In the genomic region with DNA sequence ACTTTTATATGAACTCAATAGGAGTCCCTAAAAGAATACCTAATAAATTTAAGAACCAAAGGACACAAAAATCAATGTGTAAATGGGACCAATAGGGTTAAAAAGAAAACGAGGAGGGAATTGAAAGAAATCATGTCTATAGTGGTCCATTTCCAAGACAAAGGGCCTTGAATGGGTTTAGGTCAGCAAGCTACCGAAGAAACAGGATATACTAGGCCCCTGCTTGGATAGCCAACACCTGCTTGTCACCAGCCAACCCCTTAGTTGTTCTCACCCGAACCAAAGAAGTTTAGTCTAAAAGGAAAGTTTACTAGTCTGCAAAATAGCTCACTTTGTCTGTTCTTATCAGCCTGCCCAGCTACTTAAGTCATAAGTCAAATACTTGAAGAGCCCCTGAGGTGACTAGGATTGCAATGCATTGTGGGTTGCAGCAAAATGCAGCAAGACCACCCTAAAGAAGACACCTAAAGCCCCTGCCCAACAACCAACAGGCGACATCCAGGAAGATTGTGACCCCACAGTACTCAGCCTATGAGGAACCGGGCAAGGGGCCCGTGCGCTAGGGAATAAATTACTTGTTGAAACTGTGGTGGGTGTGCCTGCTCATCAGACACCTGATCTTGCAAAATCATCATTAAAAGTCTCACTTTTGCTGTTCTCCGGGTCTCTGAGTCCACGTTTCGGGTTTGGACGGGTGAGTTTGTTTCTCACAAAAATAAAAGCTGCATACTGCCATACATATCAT, we compare ENCODE assay signal across 1 cellular context.
A peak's percentile ranks its signal among the peaks of the same experiment; 100 is the strongest.
TF ChIP-seq lines count a peak whose summit lies in the region.

No MANE protein-coding gene starts in this region.

TF ChIP-seq in GM23338, 12 proteins besides CTCF, POLR2A, EP300 and RAD21 (continued from another document):
- 0 out of 2 replicates have a peak, but pooled peaks have one; percentile 37 for TF ChIP-seq ZNF462 (CRISPR knock-in tag; IDR thresholded peaks at IDR 0.05)
- TF ChIP-seq ZNF114 (CRISPR knock-in tag; IDR thresholded peaks at IDR 0.05), result no peak
- TF ChIP-seq ZNF331 (CRISPR knock-in tag; IDR thresholded peaks at IDR 0.05; ENCODE audit: low read depth), result no peak
- no peak for TF ChIP-seq ETS1 (IDR thresholded peaks at IDR 0.05)
- TF ChIP-seq, protein P1, sequence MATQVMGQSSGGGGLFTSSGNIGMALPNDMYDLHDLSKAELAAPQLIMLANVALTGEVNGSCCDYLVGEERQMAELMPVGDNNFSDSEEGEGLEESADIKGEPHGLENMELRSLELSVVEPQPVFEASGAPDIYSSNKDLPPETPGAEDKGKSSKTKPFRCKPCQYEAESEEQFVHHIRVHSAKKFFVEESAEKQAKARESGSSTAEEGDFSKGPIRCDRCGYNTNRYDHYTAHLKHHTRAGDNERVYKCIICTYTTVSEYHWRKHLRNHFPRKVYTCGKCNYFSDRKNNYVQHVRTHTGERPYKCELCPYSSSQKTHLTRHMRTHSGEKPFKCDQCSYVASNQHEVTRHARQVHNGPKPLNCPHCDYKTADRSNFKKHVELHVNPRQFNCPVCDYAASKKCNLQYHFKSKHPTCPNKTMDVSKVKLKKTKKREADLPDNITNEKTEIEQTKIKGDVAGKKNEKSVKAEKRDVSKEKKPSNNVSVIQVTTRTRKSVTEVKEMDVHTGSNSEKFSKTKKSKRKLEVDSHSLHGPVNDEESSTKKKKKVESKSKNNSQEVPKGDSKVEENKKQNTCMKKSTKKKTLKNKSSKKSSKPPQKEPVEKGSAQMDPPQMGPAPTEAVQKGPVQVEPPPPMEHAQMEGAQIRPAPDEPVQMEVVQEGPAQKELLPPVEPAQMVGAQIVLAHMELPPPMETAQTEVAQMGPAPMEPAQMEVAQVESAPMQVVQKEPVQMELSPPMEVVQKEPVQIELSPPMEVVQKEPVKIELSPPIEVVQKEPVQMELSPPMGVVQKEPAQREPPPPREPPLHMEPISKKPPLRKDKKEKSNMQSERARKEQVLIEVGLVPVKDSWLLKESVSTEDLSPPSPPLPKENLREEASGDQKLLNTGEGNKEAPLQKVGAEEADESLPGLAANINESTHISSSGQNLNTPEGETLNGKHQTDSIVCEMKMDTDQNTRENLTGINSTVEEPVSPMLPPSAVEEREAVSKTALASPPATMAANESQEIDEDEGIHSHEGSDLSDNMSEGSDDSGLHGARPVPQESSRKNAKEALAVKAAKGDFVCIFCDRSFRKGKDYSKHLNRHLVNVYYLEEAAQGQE (IDR thresholded peaks at IDR 0.05; ENCODE audit: unreplicated experiment), result no peak
TF ChIP-seq in GM23338: peak in this region for 2.
